ENCODE assay signal across 25 cellular contexts in the genomic region with DNA sequence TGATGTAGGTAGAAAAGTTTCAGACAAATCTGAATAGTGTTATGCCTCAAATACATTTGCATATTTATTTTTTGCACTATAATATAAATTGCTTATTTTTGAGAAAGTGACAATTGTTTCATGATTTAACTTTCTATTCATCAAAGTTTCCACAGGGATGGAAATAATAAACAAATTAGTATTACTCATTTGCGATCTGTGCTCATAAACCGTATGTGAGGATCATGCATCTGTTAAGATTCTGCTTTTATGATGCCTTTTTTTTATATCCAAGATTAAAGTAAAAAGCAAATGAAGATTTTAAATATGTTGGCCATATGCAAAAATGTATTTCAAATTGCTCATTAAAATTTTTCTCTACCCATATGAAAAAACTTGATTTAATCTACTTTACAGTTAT. TPM values are rescaled to one million over a fixed set of nuclear protein-coding genes. Genes with fewer than 3 reads are reported as not detected.
"Had no signal": no experiment of that assay in that cellular context is flagged by ENCODE, and none has a peak within 500 bp of the region (broad histone marks: within the 10 kb centered on the region; RNA-seq: fewer than 3 reads in every experiment).

No MANE protein-coding gene starts in this region.

- H3K27me3 ChIP-seq: adrenal gland, heart right ventricle, left lung, transverse colon had no signal

- H3K9me3 ChIP-seq: adrenal gland, heart right ventricle, left lung, lower lobe of right lung, mucosa of descending colon, transverse colon had no signal

- ATAC-seq: activated CD4-positive, CD25-positive, alpha-beta regulatory T cell treated with anti-CD3 and anti-CD28 coated beads, Interleukin-2, amount 50 U/mL, for 24 hours; esophagus mucosa; heart right ventricle; left lung; lower lobe of right lung; mucosa of descending colon; natural killer cell treated with Interleukin-12 subunit alpha and Interleukin-12 subunit beta and Interleukin-15 and Interleukin-18, amount 100 ng/mL, for 72 hours; right cardiac atrium had no signal

- H3K27ac ChIP-seq: adrenal gland, heart right ventricle, left lung, lower lobe of right lung, transverse colon, WERI-Rb-1 had no signal

- DNase-seq: activated CD4-positive, alpha-beta T cell treated with anti-CD3 and anti-CD28 coated beads for 48 hours; activated CD4-positive, alpha-beta T cell treated with anti-CD3 and anti-CD28 coated beads, Interleukin-2, amount 50 U/mL, for 48 hours; activated CD8-positive, alpha-beta memory T cell treated with anti-CD3 and anti-CD28 coated beads for 24 hours; activated effector memory CD4-positive, alpha-beta T cell treated with Interleukin-2 at 50 U/mL for 16 hours; activated naive CD4-positive, alpha-beta T cell treated with Interleukin-2 at 50 U/mL for 16 hours; adrenal gland; aorta; cortex of kidney; endodermal cell; foreskin melanocyte; heart right ventricle; kidney glomerular epithelial cell; left lung; lower lobe of right lung; mucosa of descending colon; posterior cingulate gyrus; right cardiac atrium; stimulated activated CD4-positive, alpha-beta T cell treated with anti-CD3 and anti-CD28 coated beads, Interleukin-2, amount 100 ng/mL, for 48 hours; stimulated activated naive CD4-positive, alpha-beta T cell treated with Interleukin-2 at 50 U/mL for 16 hours; T1000; transverse colon; WERI-Rb-1 had no signal

- H3K4me1 ChIP-seq: adrenal gland, left lung had no signal

- H3K36me3 ChIP-seq: adrenal gland, heart right ventricle, left lung, lower lobe of right lung, transverse colon, WERI-Rb-1 had no signal

- H3K4me3 ChIP-seq: adrenal gland, heart right ventricle, left lung, lower lobe of right lung, mucosa of descending colon, transverse colon had no signal

RNA-seq across cellular contexts. Expression of a gene that starts 45.2 kb away (rescaled TPM):
- total RNA-seq: natural killer cell treated with Interleukin-12 subunit alpha and Interleukin-12 subunit beta and Interleukin-15 and Interleukin-18, amount 100 ng/mL, for 72 hours had no signal
